In genomic region chr15:70142072-70142321, GRCh38 we compare ENCODE assay signal across 15 cellular contexts. TPM values are rescaled to one million over a fixed set of nuclear protein-coding genes. Genes with fewer than 3 reads are reported as not detected.
DNase-seq lines count a peak whose midpoint lies in the region; ATAC-seq and TF ChIP-seq lines count a peak whose summit lies in the region.
"Had no signal": no experiment of that assay in that cellular context is flagged by ENCODE, and none has a peak within 500 bp of the region (broad histone marks: within the 10 kb centered on the region; RNA-seq: fewer than 3 reads in every experiment).

No MANE protein-coding gene starts in this region.

- intact Hi-C loops in activated CD8-positive, alpha-beta T cell treated with anti-CD3 and anti-CD28 coated beads for 36 hours (cut with micrococcal nuclease), result no loop called here
- intact Hi-C loops in left lung (cut with DNase I), result no loop called here
- intact Hi-C loops in adrenal gland (cut with DNase I), result no loop called here

- no peak for TF ChIP-seq POLR2A in adrenal gland (IDR thresholded peaks at IDR 0.05)

- H3K4me3 Mint-ChIP-seq in activated CD8-positive, alpha-beta T cell treated with anti-CD3 and anti-CD28 coated beads for 36 hours, result no peak overlapping the region
- H3K4me3 Mint-ChIP-seq: memory B cell had no signal

- H3K4me1 ChIP-seq in ACC112 (ENCODE audit: control insufficient read depth, insufficient read depth, low read length, unreplicated experiment) (peaks cover 23% of the 10 kb centered on the region), left lung (peaks cover 22 to 46% of the 10 kb centered on the region in 2 donors), adrenal gland (replicated peaks in 1 of 2) (peaks cover 0 to 25% of the 10 kb centered on the region in 2 donors)

- no peaks in the 10 kb centered on the region for H3K79me2 ChIP-seq in ACC112 (ENCODE audit: control insufficient read depth, insufficient read depth, low read length, unreplicated experiment)

- H3K9me3 ChIP-seq in left lung, result no peaks in the 10 kb centered on the region
- H3K9me3 ChIP-seq in adrenal gland (replicated peaks in 1 of 3), result no peaks in the 10 kb centered on the region
- H3K9me3 ChIP-seq: gastroesophageal sphincter, right atrium auricular region had no signal

- DNase-seq in DMS53 (lab: John Stamatoyannopoulos, UW) (peak; percentile 52), left lung (no peak), UCSD-AML1 (lab: John Stamatoyannopoulos, UW; ENCODE audit: unreplicated experiment) (no peak), NCI-H345 (lab: John Stamatoyannopoulos, UW) (no peak), adrenal gland (no peak)
- DNase-seq in activated CD8-positive, alpha-beta T cell treated with anti-CD3 and anti-CD28 coated beads for 36 hours, result no peak
- DNase-seq: DMS153, NCI-H187 treated with DMSO at 0.1 percent for 48 hours, NCI-H510A treated with DMSO at 0.1 percent for 48 hours had no signal

- peak; percentile 72 for ATAC-seq in activated CD8-positive, alpha-beta T cell treated with anti-CD3 and anti-CD28 coated beads for 36 hours
- ATAC-seq in left lung (peak; percentile 1), HG03354 (IDR thresholded peaks at IDR 0.05; ENCODE audit: poor library complexity, severe bottlenecking, unreplicated experiment) (no peak)

- H3K27me3 Mint-ChIP-seq in activated CD8-positive, alpha-beta T cell treated with anti-CD3 and anti-CD28 coated beads for 36 hours, result peaks cover 15% of the 10 kb centered on the region

- no peak for TF ChIP-seq CTCF in activated CD8-positive, alpha-beta T cell treated with anti-CD3 and anti-CD28 coated beads for 36 hours (IDR thresholded peaks at IDR 0.05)
- TF ChIP-seq CTCF in left lung (IDR thresholded peaks at IDR 0.05) (no peak), adrenal gland (IDR thresholded peaks at IDR 0.05) (no peak)

- no peaks in the 10 kb centered on the region for H3K9me3 Mint-ChIP-seq in activated CD8-positive, alpha-beta T cell treated with anti-CD3 and anti-CD28 coated beads for 36 hours
- H3K9me3 Mint-ChIP-seq: memory B cell had no signal

- H3K27me3 ChIP-seq in ACC112 (ENCODE audit: insufficient read depth, low read length) (no peaks in the 10 kb centered on the region), left lung (peaks cover 0 to 5% of the 10 kb centered on the region in 2 donors), adrenal gland (no peaks in the 10 kb centered on the region)
- H3K27me3 ChIP-seq: gastroesophageal sphincter, right atrium auricular region had no signal

- H3K4me1 Mint-ChIP-seq in activated CD8-positive, alpha-beta T cell treated with anti-CD3 and anti-CD28 coated beads for 36 hours (ENCODE audit: low read depth), result peaks cover 33% of the 10 kb centered on the region

- H3K36me3 ChIP-seq in ACC112 (ENCODE audit: insufficient read depth, low read length), result no peaks in the 10 kb centered on the region
- H3K36me3 ChIP-seq in left lung, result no peaks in the 10 kb centered on the region
- H3K36me3 ChIP-seq in adrenal gland (replicated peaks in 1 of 2), result no peaks in the 10 kb centered on the region
- H3K36me3 ChIP-seq: gastroesophageal sphincter, right atrium auricular region had no signal

- peak overlapping the region; percentile 35 for H3K27ac Mint-ChIP-seq in activated CD8-positive, alpha-beta T cell treated with anti-CD3 and anti-CD28 coated beads for 36 hours

- CTCF ChIA-PET in activated CD8-positive, alpha-beta T cell treated with anti-CD3 and anti-CD28 coated beads for 36 hours (lab: Charles Lee), result interaction anchor here (1.0 to 2.9 kb wide), 3 partner anchors 12 to 345 kb away, joined by 3 to 13 read pairs (median 3); no protein-coding TSS in a partner anchor

- H2AFZ ChIP-seq in ACC112 (ENCODE audit: low read length, unreplicated experiment), result no peak overlapping the region

- peak overlapping the region; percentile 88 for H3K27ac ChIP-seq in ACC112 (ENCODE audit: low read depth, low read length)
- H3K27ac ChIP-seq in left lung, result peak overlapping the region in 1 of 2 donors; percentile 70
- H3K27ac ChIP-seq in adrenal gland, result peak overlapping the region in 1 of 5 donors; percentile 62
- H3K27ac ChIP-seq: SK-N-MC had no signal

- H3K4me3 ChIP-seq in ACC112 (ENCODE audit: low read depth, low read length), result no peak overlapping the region
- H3K4me3 ChIP-seq in left lung, result no peak overlapping the region
- no peak overlapping the region for H3K4me3 ChIP-seq in adrenal gland
- H3K4me3 ChIP-seq: gastroesophageal sphincter, SK-N-MC had no signal

- H3K36me3 Mint-ChIP-seq in activated CD8-positive, alpha-beta T cell treated with anti-CD3 and anti-CD28 coated beads for 36 hours (ENCODE audit: low read depth), result no peaks in the 10 kb centered on the region
- H3K36me3 Mint-ChIP-seq: memory B cell had no signal

- POLR2A ChIA-PET in activated CD8-positive, alpha-beta T cell treated with anti-CD3 and anti-CD28 coated beads for 36 hours (lab: Charles Lee), result interaction anchor here (0.6 to 1.9 kb wide), 7 partner anchors 14 to 390 kb away, joined by 3 to 16 read pairs (median 3); partner anchors contain the start of gene TLE3

RNA-seq across cellular contexts. Expression of gene TLE3, which starts 44.3 kb away (rescaled TPM):
- total RNA-seq in activated CD8-positive, alpha-beta T cell treated with anti-CD3 and anti-CD28 coated beads for 36 hours, result 10 to 100 TPM; 48.4 to 64.2 TPM
- total RNA-seq in left lung, result 10 to 100 TPM; 48.2 to 69.9 TPM
- 10 to 100 TPM in 7 of 8 donors, 1 to 10 TPM in 1; 6.5 to 73.3 (median 40.4) TPM for total RNA-seq in adrenal gland
- 10 to 100 TPM in 2 of 3 donors, 1 to 10 TPM in 1; 5.5 to 24.9 (median 10.9) TPM for polyA plus RNA-seq in adrenal gland
